Comparison of ENCODE assay signal across 23 cellular contexts in the genomic region with DNA sequence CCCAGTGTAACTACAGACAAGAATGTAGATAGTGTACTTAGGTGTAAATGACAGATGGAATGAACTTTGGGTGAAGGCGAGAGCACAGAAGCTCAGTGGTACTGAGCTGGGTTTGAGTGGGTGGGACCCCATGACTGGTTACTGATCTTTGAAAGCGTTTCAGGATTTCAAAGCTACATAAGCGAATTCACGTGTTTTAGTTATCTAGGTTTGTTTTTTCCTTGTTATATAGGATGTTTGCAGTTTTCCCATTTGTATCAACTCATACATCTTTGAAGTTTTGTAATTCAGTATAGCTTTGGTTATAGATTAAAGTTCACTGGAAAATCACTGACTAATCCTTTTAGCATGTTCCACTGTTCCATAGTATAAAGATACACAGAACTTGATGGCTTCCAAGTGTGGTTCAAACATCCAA.
"Had no signal": no experiment of that assay in that cellular context is flagged by ENCODE, and none has a peak within 500 bp of the region (broad histone marks: within the 10 kb centered on the region; RNA-seq: fewer than 3 reads in every experiment).

No MANE protein-coding gene starts in this region.

- ATAC-seq: naive thymus-derived CD8-positive, alpha-beta T cell; natural killer cell treated with Interleukin-12 subunit alpha and Interleukin-12 subunit beta and Interleukin-15 and Interleukin-18, amount 100 ng/mL, for 72 hours; psoas muscle; right cardiac atrium; sciatic nerve; stimulated activated effector memory CD8-positive, alpha-beta T cell treated with anti-CD3 and anti-CD28 coated beads, Interleukin-12 subunit alpha, Interleukin-12 subunit beta, amount 100 ng/mL, for 72 hours; stimulated activated naive B cell treated with anti-CD40 and anti-IgM and Interleukin-4, amounts not matched to agents 10 μg/mL and 1 μg/mL and 100 μg/mL, for 72 hours had no signal

- H3K9me3 Mint-ChIP-seq: naive thymus-derived CD8-positive, alpha-beta T cell; natural killer cell treated with Interleukin-12 subunit alpha and Interleukin-12 subunit beta and Interleukin-15 and Interleukin-18, amount 100 ng/mL, for 72 hours; neural progenitor cell; stimulated activated effector memory CD8-positive, alpha-beta T cell treated with anti-CD3 and anti-CD28 coated beads, Interleukin-12 subunit alpha, Interleukin-12 subunit beta, amount 100 ng/mL, for 72 hours; stimulated activated naive B cell treated with anti-CD40 and anti-IgM and Interleukin-4, amounts not matched to agents 10 μg/mL and 1 μg/mL and 100 μg/mL, for 72 hours; stimulated activated naive CD8-positive, alpha-beta T cell treated with anti-CD3 and anti-CD28 coated beads, Interleukin-15, Interleukin-2, amounts not matched to agents 100 ng/mL and 50 ng/mL, for 24 hours had no signal

- DNase-seq: naive thymus-derived CD8-positive, alpha-beta T cell; occipital lobe; ovary; posterior cingulate gyrus; psoas muscle; right cardiac atrium; stimulated activated CD4-positive, alpha-beta T cell treated with anti-CD3 and anti-CD28 coated beads, Interleukin-15, amount 100 ng/mL, for 24 hours; stimulated activated CD4-positive, alpha-beta T cell treated with anti-CD3 and anti-CD28 coated beads, Interleukin-2, amount 100 ng/mL, for 24 hours; stimulated activated CD4-positive, alpha-beta T cell treated with anti-CD3 and anti-CD28 coated beads, Interleukin-2, amount 100 ng/mL, for 48 hours; stimulated activated CD4-positive, alpha-beta T cell treated with anti-CD3 and anti-CD28 coated beads, Interleukin-4, amount 100 ng/mL, for 24 hours; stimulated activated naive B cell treated with anti-CD40 and anti-IgM and Interleukin-4, amounts not matched to agents 10 μg/mL and 1 μg/mL and 100 μg/mL, for 72 hours; stimulated activated naive CD4-positive, alpha-beta T cell treated with Interleukin-2 at 50 U/mL for 16 hours; stomach; thyroid gland; trophoblast cell; upper lobe of left lung had no signal

- H3K4me3 Mint-ChIP-seq: naive thymus-derived CD8-positive, alpha-beta T cell; natural killer cell treated with Interleukin-12 subunit alpha and Interleukin-12 subunit beta and Interleukin-15 and Interleukin-18, amount 100 ng/mL, for 72 hours; neural progenitor cell; stimulated activated effector memory CD8-positive, alpha-beta T cell treated with anti-CD3 and anti-CD28 coated beads, Interleukin-12 subunit alpha, Interleukin-12 subunit beta, amount 100 ng/mL, for 72 hours; stimulated activated naive B cell treated with anti-CD40 and anti-IgM and Interleukin-4, amounts not matched to agents 10 μg/mL and 1 μg/mL and 100 μg/mL, for 72 hours; stimulated activated naive CD8-positive, alpha-beta T cell treated with anti-CD3 and anti-CD28 coated beads, Interleukin-15, Interleukin-2, amounts not matched to agents 100 ng/mL and 50 ng/mL, for 24 hours had no signal

- H3K27me3 Mint-ChIP-seq: naive thymus-derived CD8-positive, alpha-beta T cell; stimulated activated naive B cell treated with anti-CD40 and anti-IgM and Interleukin-4, amounts not matched to agents 10 μg/mL and 1 μg/mL and 100 μg/mL, for 72 hours; stimulated activated naive CD8-positive, alpha-beta T cell treated with anti-CD3 and anti-CD28 coated beads, Interleukin-15, Interleukin-2, amounts not matched to agents 100 ng/mL and 50 ng/mL, for 24 hours had no signal

- H3K36me3 Mint-ChIP-seq: natural killer cell treated with Interleukin-12 subunit alpha and Interleukin-12 subunit beta and Interleukin-15 and Interleukin-18, amount 100 ng/mL, for 72 hours; neural progenitor cell; stimulated activated effector memory CD8-positive, alpha-beta T cell treated with anti-CD3 and anti-CD28 coated beads, Interleukin-12 subunit alpha, Interleukin-12 subunit beta, amount 100 ng/mL, for 72 hours; stimulated activated naive B cell treated with anti-CD40 and anti-IgM and Interleukin-4, amounts not matched to agents 10 μg/mL and 1 μg/mL and 100 μg/mL, for 72 hours had no signal

- H3K27ac Mint-ChIP-seq: naive thymus-derived CD8-positive, alpha-beta T cell; natural killer cell treated with Interleukin-12 subunit alpha and Interleukin-12 subunit beta and Interleukin-15 and Interleukin-18, amount 100 ng/mL, for 72 hours; neural progenitor cell; progenitor cell of endocrine pancreas; stimulated activated effector memory CD8-positive, alpha-beta T cell treated with anti-CD3 and anti-CD28 coated beads, Interleukin-12 subunit alpha, Interleukin-12 subunit beta, amount 100 ng/mL, for 72 hours; stimulated activated naive B cell treated with anti-CD40 and anti-IgM and Interleukin-4, amounts not matched to agents 10 μg/mL and 1 μg/mL and 100 μg/mL, for 72 hours; stimulated activated naive CD8-positive, alpha-beta T cell treated with anti-CD3 and anti-CD28 coated beads, Interleukin-15, Interleukin-2, amounts not matched to agents 100 ng/mL and 50 ng/mL, for 24 hours had no signal

- FAIRE-seq: urothelium cell line had no signal
